In genomic region chr11:85656777-85657176, GRCh38 we compare ENCODE assay signal across 19 cellular contexts. TPM values are rescaled to one million over a fixed set of nuclear protein-coding genes. Genes with fewer than 3 reads are reported as not detected.
"Had no signal": no experiment of that assay in that cellular context is flagged by ENCODE, and none has a peak within 500 bp of the region (broad histone marks: within the 10 kb centered on the region; RNA-seq: fewer than 3 reads in every experiment).

No MANE protein-coding gene starts in this region.

- H3K9me3 Mint-ChIP-seq: neural crest cell, WTC11 had no signal

- H3K27ac Mint-ChIP-seq: activated CD8-positive, alpha-beta memory T cell treated with anti-CD3 and anti-CD28 coated beads, Interleukin-2, amount 10 ng/mL, durations not matched to agents 7 days and 5 days; progenitor cell of endocrine pancreas; WTC11 had no signal

- H3K4me1 ChIP-seq: colonic mucosa, SJSA1 had no signal

- H3K27me3 Mint-ChIP-seq: activated CD8-positive, alpha-beta memory T cell treated with anti-CD3 and anti-CD28 coated beads, Interleukin-2, amount 10 ng/mL, durations not matched to agents 7 days and 5 days; progenitor cell of endocrine pancreas had no signal

- H3K9me3 ChIP-seq: colonic mucosa, gastrocnemius medialis, SJSA1, tibial nerve had no signal

- H3K27ac ChIP-seq: brain microvascular endothelial cell, colonic mucosa, gastrocnemius medialis, SJSA1, tibial nerve had no signal

- H3K4me3 ChIP-seq: colonic mucosa, gastrocnemius medialis, SJSA1, tibial nerve had no signal

- H3K4me3 Mint-ChIP-seq: activated CD8-positive, alpha-beta memory T cell treated with anti-CD3 and anti-CD28 coated beads, Interleukin-2, amount 10 ng/mL, durations not matched to agents 7 days and 5 days; neural crest cell; WTC11 had no signal

- H3K27me3 ChIP-seq: brain microvascular endothelial cell, colonic mucosa, gastrocnemius medialis, SJSA1, tibial nerve had no signal

- DNase-seq: activated CD8-positive, alpha-beta memory T cell treated with anti-CD3 and anti-CD28 coated beads, Interleukin-2, amount 10 ng/mL, durations not matched to agents 7 days and 5 days; activated effector memory CD4-positive, alpha-beta T cell treated with anti-CD3 and anti-CD28 coated beads, Interleukin-2, amount 50 U/mL, for 16 hours; anterior cingulate cortex; brain microvascular endothelial cell; central memory CD4-positive, alpha-beta T cell; colonic mucosa; gastrocnemius medialis; head of caudate nucleus; kidney; stimulated activated CD4-positive, alpha-beta T cell treated with anti-CD3 and anti-CD28 coated beads, Interleukin-12 subunit alpha, Interleukin-12 subunit beta, amount 100 ng/mL, for 4 hours; stimulated activated CD4-positive, alpha-beta T cell treated with anti-CD3 and anti-CD28 coated beads, Interleukin-1b, Interleukin-23, amount 100 ng/mL, for 48 hours; stimulated activated naive CD8-positive, alpha-beta T cell treated with anti-CD3 and anti-CD28 coated beads, Interleukin-15, Interleukin-2, amounts not matched to agents 100 U/mL and 50 U/mL, for 24 hours; substantia nigra had no signal

RNA-seq across cellular contexts. Expression of gene CCDC89, which starts 29.2 kb away (rescaled TPM):
- total RNA-seq: mononuclear cell, neural crest cell, progenitor cell of endocrine pancreas, WTC11 had no signal
